In the genomic region with DNA sequence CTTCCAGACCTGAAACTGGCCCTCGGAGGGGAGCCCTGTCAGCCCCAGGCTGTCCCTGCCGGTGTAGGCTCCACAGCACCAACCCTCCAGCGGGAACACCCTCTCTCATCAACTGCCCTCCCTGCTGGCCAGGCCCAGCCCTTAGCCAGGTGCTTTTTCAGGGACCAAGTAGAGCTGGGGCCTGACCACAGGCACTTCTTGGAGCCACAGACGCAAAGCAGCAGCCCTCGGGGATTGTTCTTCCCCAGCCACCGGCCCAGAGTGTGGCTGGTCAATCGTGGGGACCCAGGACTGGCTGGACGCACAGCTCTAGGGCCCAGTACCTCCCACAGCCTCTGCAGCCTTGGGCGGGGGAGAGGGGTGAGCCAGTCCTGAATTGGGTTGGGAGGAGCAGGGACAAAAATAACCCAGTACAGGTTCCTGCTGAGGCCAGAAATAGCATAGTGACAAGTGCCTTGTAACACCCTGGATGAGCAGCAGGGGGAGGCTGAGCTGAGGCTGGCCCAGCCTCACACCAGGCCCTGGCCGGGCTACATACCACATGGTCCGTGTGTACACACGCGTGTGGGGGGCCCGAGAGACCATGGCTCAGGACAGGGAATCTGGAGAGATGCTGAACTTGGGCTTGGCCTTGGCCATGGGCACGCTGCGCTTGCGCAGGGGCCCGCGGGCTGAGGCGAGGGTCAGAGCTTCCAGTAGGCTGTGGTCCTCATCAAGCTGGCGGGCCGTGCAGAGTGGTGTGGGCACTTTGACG, we compare ENCODE assay signal across 8 cellular contexts. TPM values are rescaled to one million over a fixed set of nuclear protein-coding genes. Genes with fewer than 3 reads are reported as not detected.
A peak's percentile ranks its signal among the peaks of the same experiment; 100 is the strongest.
DNase-seq lines count a peak whose midpoint lies in the region; ATAC-seq, FAIRE-seq and TF ChIP-seq lines count a peak whose summit lies in the region.

No MANE protein-coding gene starts in this region.

- FAIRE-seq in D721Med (lab: Jason Lieb, UNC): no peak

- in situ Hi-C loops in brain microvascular endothelial cell (cut with HindIII; ENCODE audit: low pct_ligation_motif_present, low sequenced_read_pairs): no loop called here

- H3K4me3 ChIP-seq in brain microvascular endothelial cell (ENCODE audit: low read depth, low read length) (no peak overlapping the region), kidney epithelial cell (ENCODE audit: low read depth, low read length) (no peak overlapping the region)

- H3K27me3 ChIP-seq in brain microvascular endothelial cell (replicated peaks): peaks cover 7% of the 10 kb centered on the region
- peaks cover 17% of the 10 kb centered on the region for H3K27me3 ChIP-seq in kidney epithelial cell (ENCODE audit: control insufficient read depth, insufficient read depth, low read length)

- H3K27ac ChIP-seq in brain microvascular endothelial cell: no peak overlapping the region

- peak; percentile 54 for ATAC-seq in GM19452 (IDR thresholded peaks at IDR 0.05; ENCODE audit: unreplicated experiment)

- peak; percentile 53 for TF ChIP-seq CTCF in D721Med (IDR thresholded peaks at IDR 0.05; ENCODE audit: insufficient read depth, missing control alignments)
- TF ChIP-seq CTCF in brain microvascular endothelial cell (IDR thresholded peaks at IDR 0.05; ENCODE audit: low read depth, low read length, missing control alignments): peak; percentile 78
- TF ChIP-seq CTCF in kidney epithelial cell (IDR thresholded peaks at IDR 0.05; ENCODE audit: insufficient read depth, low read length, poor library complexity, severe bottlenecking): peak; percentile 70

- DNase-seq in D721Med (ENCODE audit: insufficient read length, low spot score) (no peak), HUDEP-2 (lab: John Stamatoyannopoulos, UW; ENCODE audit: unreplicated experiment in 76 of 76) (peak in 47 of 76 experiments; percentile 2 to 61 (median 28)), SK-N-DZ (ENCODE audit: low spot score) (peak; percentile 73), brain microvascular endothelial cell (peak; percentile 35), kidney epithelial cell (ENCODE audit: low read depth) (no peak), T1000 (lab: John Stamatoyannopoulos, UW) (no peak)
- DNase-seq in stimulated activated CD4-positive, alpha-beta T cell treated with anti-CD3 and anti-CD28 coated beads, TNF-alpha, amount 100 ng/mL, for 48 hours (ENCODE audit: low read depth in 3 of 3): peak in 2 of 3 donors; percentile 9 to 48

- H3K36me3 ChIP-seq in brain microvascular endothelial cell (replicated peaks) (no peaks in the 10 kb centered on the region), kidney epithelial cell (ENCODE audit: control insufficient read depth, insufficient read depth, low read length) (no peaks in the 10 kb centered on the region)

RNA-seq across cellular contexts. Expression of a gene that starts 2.0 kb away (rescaled TPM):
- polyA plus RNA-seq in SK-N-DZ (2014; cell fraction: cytosol; rRNA removed): 37.2 and 39.9 TPM in 2 replicates
- polyA plus RNA-seq in SK-N-DZ (2014; cell fraction: nucleus; rRNA removed): 17.7 and 20.3 TPM in 2 replicates
- 1.2 and 1.3 TPM in 2 replicates for total RNA-seq in kidney epithelial cell

RNA-seq across cellular contexts. Expression of a gene that starts 34.9 kb away (rescaled TPM):
- polyA plus RNA-seq in SK-N-DZ (2014; cell fraction: cytosol; rRNA removed): 18.4 and 24.1 TPM in 2 replicates
- 28.3 and 50.0 TPM in 2 replicates for polyA plus RNA-seq in SK-N-DZ (2014; cell fraction: nucleus; rRNA removed)
- 10.1 and 11.4 TPM in 2 replicates for total RNA-seq in kidney epithelial cell

Comparison
In these comparisons a context has a peak if more than half of its experiments do, and no peak if none do; other contexts are left out.
1. DNase-seq: peak in HUDEP-2 (47 of 76), SK-N-DZ (single experiment), brain microvascular endothelial cell (single experiment) and stimulated activated CD4-positive, alpha-beta T cell treated with anti-CD3 and anti-CD28 coated beads, TNF-alpha, amount 100 ng/mL, for 48 hours (2 of 3); none in D721Med (single experiment), kidney epithelial cell (single experiment) and T1000 (single experiment).
2. Peak in every context shown above with its lines, with median percentiles within 50 percentile points of each other: CTCF ChIP-seq.